In genomic region chr13:98576963-98577822, GRCh38 we compare ENCODE assay signal across 8 cellular contexts. TPM values are rescaled to one million over a fixed set of nuclear protein-coding genes. Genes with fewer than 3 reads are reported as not detected.
DNase-seq lines count a peak whose midpoint lies in the region; ATAC-seq and TF ChIP-seq lines count a peak whose summit lies in the region.

Gene STK24, minus strand, starts transcription at chr13:98577107. Its CDS starts 321 bp downstream, at chr13:98576786.

- H3K4me1 Mint-ChIP-seq in stimulated activated naive CD8-positive, alpha-beta T cell treated with anti-CD3 and anti-CD28 coated beads, Interleukin-15, Interleukin-2, amounts not matched to agents 100 ng/mL and 50 ng/mL, for 24 hours (ENCODE audit: low read depth), result peaks cover 47% of the 10 kb centered on the region

- H3K4me3 Mint-ChIP-seq in stimulated activated naive CD8-positive, alpha-beta T cell treated with anti-CD3 and anti-CD28 coated beads, Interleukin-15, Interleukin-2, amounts not matched to agents 100 ng/mL and 50 ng/mL, for 24 hours, result peak within 1 kb of the TSS; percentile 89

- H3K27ac Mint-ChIP-seq in stimulated activated naive CD8-positive, alpha-beta T cell treated with anti-CD3 and anti-CD28 coated beads, Interleukin-15, Interleukin-2, amounts not matched to agents 100 ng/mL and 50 ng/mL, for 24 hours, result peak within 1 kb of the TSS; percentile 94

- H3K27me3 ChIP-seq in BJ (ENCODE audit: control insufficient read depth, insufficient read depth, low read length), result no peaks in the 10 kb centered on the region

- H3K36me3 ChIP-seq in BJ (ENCODE audit: control insufficient read depth, insufficient read depth, low read length) (no peaks in the 10 kb centered on the region), mucosa of descending colon (ENCODE audit: low read depth) (no peaks in the 10 kb centered on the region)

- intact Hi-C loops in mucosa of descending colon (cut with DNase I, micrococcal nuclease), result loop anchor here in 1 of 2 donors (10.0 kb wide), 1 partner anchor 132 kb away; no protein-coding TSS in a partner anchor

- H3K27me3 Mint-ChIP-seq in stimulated activated naive CD8-positive, alpha-beta T cell treated with anti-CD3 and anti-CD28 coated beads, Interleukin-15, Interleukin-2, amounts not matched to agents 100 ng/mL and 50 ng/mL, for 24 hours, result no peaks in the 10 kb centered on the region

- H3K4me3 ChIP-seq in BJ (ENCODE audit: low read depth, low read length), result peak within 1 kb of the TSS; percentile 82
- peak within 1 kb of the TSS; percentile 94 for H3K4me3 ChIP-seq in mucosa of descending colon

- peaks cover 23% of the 10 kb centered on the region for H3K36me3 Mint-ChIP-seq in stimulated activated naive CD8-positive, alpha-beta T cell treated with anti-CD3 and anti-CD28 coated beads, Interleukin-15, Interleukin-2, amounts not matched to agents 100 ng/mL and 50 ng/mL, for 24 hours (ENCODE audit: low read depth)

- POLR2A ChIA-PET in BJ (lab: Charles Lee), result no interaction called here

- H3K27ac ChIP-seq in epithelial cell of prostate, result peak within 1 kb of the TSS; percentile 96

- no peaks in the 10 kb centered on the region for H3K9me3 ChIP-seq in mucosa of descending colon

- no peak for TF ChIP-seq CTCF in BJ (IDR thresholded peaks at IDR 0.05; ENCODE audit: insufficient read depth, low read depth, low read length)
- no peak for TF ChIP-seq CTCF in mucosa of descending colon (IDR thresholded peaks at IDR 0.05)

- CTCF ChIA-PET in BJ (lab: Yijun Ruan, JAX), result interaction anchor here (0.9 kb wide), 1 partner anchor 76 kb away, joined by 3 read pairs; no protein-coding TSS in a partner anchor

- peaks cover 33% of the 10 kb centered on the region for H3K4me1 ChIP-seq in mucosa of descending colon (ENCODE audit: low read depth)

- H3K9me3 Mint-ChIP-seq in stimulated activated naive CD8-positive, alpha-beta T cell treated with anti-CD3 and anti-CD28 coated beads, Interleukin-15, Interleukin-2, amounts not matched to agents 100 ng/mL and 50 ng/mL, for 24 hours, result no peaks in the 10 kb centered on the region

- DNase-seq in BJ (ENCODE audit: low read depth), result no peak
- DNase-seq in NOMO-1 treated with DMSO at 0.1 percent for 48 hours (lab: John Stamatoyannopoulos, UW; ENCODE audit: unreplicated experiment), result peak; percentile 74
- DNase-seq in activated T-cell treated with anti-CD3 and anti-CD28 coated beads, Interleukin-2, amount 50 U/mL, for 1 hour, result peak; percentile 73
- no peak for DNase-seq in epithelial cell of prostate (ENCODE audit: low read depth, low spot score)
- peak; percentile 77 to 88 (median 79) for DNase-seq in mucosa of descending colon

- peak; percentile 38 for ATAC-seq in GM18873 (IDR thresholded peaks at IDR 0.05; ENCODE audit: low FRiP score, unreplicated experiment)
- peak; percentile 67 for ATAC-seq in HG03097 (IDR thresholded peaks at IDR 0.05; ENCODE audit: low FRiP score, unreplicated experiment)
- peak; percentile 78 for ATAC-seq in mucosa of descending colon

RNA-seq across cellular contexts. Expression of gene STK24, which starts in this region (rescaled TPM):
- polyA plus RNA-seq in BJ (2011; rRNA removed), result 32.8 and 36.7 TPM in 2 replicates
- 17.5 and 29.9 TPM in 2 replicates for polyA minus RNA-seq in BJ (2011; rRNA and poly(A)+ RNA removed)
- total RNA-seq in mucosa of descending colon, result 100 to 1,000 TPM; 190 to 210 (median 204) TPM

Comparison
In these comparisons a context has a peak if more than half of its experiments do, and no peak if none do; other contexts are left out.
1. DNase-seq: peak in NOMO-1 treated with DMSO at 0.1 percent for 48 hours (single experiment), activated T-cell treated with anti-CD3 and anti-CD28 coated beads, Interleukin-2, amount 50 U/mL, for 1 hour (single experiment) and mucosa of descending colon (3 of 3); none in BJ (single experiment) and epithelial cell of prostate (single experiment).
2. Peak in every context shown above with its lines, with median percentiles within 50 percentile points of each other: ATAC-seq.